1 cellular context compared by ENCODE assay signal in the genomic region with DNA sequence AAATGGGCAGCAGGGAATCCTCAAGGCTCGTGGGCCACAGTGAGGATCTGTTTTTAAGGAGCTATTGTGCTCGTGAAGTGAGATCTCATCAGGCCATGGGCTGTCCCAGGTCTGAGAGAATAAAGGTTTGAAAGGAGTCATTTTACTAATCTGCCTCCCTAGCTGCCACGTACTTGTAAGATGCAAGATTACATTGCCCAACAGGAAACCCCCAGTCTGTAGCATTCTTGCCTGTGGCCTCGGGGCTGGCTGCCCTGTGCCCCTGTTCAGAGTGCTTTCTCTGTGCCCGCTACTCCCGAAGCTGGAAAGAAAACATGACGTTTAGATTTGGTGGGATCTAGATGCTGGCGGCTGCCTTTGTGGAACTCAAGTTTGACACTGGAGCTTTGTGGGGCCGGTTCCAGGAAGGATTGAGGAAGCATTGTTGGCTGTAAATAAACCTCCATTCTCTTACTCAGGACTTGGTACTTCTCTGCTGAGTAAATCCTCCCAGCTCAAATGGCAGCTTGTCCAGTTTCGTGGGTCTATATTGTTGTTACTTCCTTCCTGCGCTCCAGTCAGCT.
TF ChIP-seq lines count a peak whose summit lies in the region.

No MANE protein-coding gene starts in this region.

TF ChIP-seq in HCT116, 20 proteins besides CTCF, POLR2A, EP300 and RAD21 (continued from another document):
- TF ChIP-seq, protein P1, sequence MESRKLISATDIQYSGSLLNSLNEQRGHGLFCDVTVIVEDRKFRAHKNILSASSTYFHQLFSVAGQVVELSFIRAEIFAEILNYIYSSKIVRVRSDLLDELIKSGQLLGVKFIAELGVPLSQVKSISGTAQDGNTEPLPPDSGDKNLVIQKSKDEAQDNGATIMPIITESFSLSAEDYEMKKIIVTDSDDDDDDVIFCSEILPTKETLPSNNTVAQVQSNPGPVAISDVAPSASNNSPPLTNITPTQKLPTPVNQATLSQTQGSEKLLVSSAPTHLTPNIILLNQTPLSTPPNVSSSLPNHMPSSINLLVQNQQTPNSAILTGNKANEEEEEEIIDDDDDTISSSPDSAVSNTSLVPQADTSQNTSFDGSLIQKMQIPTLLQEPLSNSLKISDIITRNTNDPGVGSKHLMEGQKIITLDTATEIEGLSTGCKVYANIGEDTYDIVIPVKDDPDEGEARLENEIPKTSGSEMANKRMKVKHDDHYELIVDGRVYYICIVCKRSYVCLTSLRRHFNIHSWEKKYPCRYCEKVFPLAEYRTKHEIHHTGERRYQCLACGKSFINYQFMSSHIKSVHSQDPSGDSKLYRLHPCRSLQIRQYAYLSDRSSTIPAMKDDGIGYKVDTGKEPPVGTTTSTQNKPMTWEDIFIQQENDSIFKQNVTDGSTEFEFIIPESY (IDR thresholded peaks at IDR 0.05; ENCODE audit: extremely low read depth, insufficient replicate concordance, low read length) = no peak
- TF ChIP-seq, protein P2, sequence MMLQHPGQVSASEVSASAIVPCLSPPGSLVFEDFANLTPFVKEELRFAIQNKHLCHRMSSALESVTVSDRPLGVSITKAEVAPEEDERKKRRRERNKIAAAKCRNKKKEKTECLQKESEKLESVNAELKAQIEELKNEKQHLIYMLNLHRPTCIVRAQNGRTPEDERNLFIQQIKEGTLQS (IDR thresholded peaks at IDR 0.05) = no peak
- no peak for TF ChIP-seq FOSL1 (IDR thresholded peaks at IDR 0.05; ENCODE audit: low read depth)
